Comparison of ENCODE assay signal across 1 cellular context in the genomic region with DNA sequence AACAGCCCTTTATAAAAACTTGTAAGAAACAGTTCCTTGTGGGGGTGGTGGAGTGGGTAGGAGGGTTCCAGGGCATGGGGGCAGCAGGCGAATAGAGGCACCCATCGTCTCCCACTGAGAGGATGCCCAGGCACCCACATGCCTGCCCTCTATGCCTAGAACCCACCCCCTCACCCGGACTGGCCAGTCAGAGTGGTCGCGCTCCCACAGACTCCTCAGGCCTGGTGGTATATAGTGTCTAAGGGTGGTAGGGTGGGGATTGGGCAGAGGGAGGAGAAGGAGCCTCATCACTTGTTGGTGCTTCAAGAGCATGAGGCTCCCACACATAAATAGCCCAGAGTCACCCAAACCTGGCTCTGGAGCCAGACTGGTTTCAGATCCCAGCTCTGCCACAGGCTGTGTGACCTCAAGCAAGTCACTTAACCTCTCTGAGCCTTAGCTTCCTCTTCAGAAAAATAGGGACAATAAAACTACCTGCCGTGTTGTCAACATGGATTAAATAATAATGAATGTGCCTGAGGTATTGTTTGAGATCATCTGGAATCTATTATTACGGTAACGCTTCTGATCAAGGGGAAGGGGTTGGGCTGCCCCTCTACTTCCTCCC.
TF ChIP-seq lines count a peak whose summit lies in the region.

No MANE protein-coding gene starts in this region.

TF ChIP-seq in K562, 482 proteins besides CTCF, POLR2A, EP300 and RAD21 (continued from another document):
- TF ChIP-seq ZNF41 (CRISPR knock-in tag; conservative IDR thresholded peaks at IDR 0.05): no peak
- TF ChIP-seq, protein P1, sequence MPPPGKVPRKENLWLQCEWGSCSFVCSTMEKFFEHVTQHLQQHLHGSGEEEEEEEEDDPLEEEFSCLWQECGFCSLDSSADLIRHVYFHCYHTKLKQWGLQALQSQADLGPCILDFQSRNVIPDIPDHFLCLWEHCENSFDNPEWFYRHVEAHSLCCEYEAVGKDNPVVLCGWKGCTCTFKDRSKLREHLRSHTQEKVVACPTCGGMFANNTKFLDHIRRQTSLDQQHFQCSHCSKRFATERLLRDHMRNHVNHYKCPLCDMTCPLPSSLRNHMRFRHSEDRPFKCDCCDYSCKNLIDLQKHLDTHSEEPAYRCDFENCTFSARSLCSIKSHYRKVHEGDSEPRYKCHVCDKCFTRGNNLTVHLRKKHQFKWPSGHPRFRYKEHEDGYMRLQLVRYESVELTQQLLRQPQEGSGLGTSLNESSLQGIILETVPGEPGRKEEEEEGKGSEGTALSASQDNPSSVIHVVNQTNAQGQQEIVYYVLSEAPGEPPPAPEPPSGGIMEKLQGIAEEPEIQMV (tag; conservative IDR thresholded peaks at IDR 0.05; ENCODE audit: low read depth): no peak
- TF ChIP-seq, protein P2, sequence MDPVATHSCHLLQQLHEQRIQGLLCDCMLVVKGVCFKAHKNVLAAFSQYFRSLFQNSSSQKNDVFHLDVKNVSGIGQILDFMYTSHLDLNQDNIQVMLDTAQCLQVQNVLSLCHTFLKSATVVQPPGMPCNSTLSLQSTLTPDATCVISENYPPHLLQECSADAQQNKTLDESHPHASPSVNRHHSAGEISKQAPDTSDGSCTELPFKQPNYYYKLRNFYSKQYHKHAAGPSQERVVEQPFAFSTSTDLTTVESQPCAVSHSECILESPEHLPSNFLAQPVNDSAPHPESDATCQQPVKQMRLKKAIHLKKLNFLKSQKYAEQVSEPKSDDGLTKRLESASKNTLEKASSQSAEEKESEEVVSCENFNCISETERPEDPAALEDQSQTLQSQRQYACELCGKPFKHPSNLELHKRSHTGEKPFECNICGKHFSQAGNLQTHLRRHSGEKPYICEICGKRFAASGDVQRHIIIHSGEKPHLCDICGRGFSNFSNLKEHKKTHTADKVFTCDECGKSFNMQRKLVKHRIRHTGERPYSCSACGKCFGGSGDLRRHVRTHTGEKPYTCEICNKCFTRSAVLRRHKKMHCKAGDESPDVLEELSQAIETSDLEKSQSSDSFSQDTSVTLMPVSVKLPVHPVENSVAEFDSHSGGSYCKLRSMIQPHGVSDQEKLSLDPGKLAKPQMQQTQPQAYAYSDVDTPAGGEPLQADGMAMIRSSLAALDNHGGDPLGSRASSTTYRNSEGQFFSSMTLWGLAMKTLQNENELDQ (CRISPR knock-in tag; IDR thresholded peaks at IDR 0.05; ENCODE audit: borderline replicate concordance): no peak
- TF ChIP-seq SPI1 (IDR thresholded peaks at IDR 0.05; ENCODE audit: borderline replicate concordance, low read depth, low read length): no peak
- no peak for TF ChIP-seq TCF3 (CRISPR knock-in tag; IDR thresholded peaks at IDR 0.05)
- no peak for TF ChIP-seq MCM3 (IDR thresholded peaks at IDR 0.05)
- TF ChIP-seq, protein P3, sequence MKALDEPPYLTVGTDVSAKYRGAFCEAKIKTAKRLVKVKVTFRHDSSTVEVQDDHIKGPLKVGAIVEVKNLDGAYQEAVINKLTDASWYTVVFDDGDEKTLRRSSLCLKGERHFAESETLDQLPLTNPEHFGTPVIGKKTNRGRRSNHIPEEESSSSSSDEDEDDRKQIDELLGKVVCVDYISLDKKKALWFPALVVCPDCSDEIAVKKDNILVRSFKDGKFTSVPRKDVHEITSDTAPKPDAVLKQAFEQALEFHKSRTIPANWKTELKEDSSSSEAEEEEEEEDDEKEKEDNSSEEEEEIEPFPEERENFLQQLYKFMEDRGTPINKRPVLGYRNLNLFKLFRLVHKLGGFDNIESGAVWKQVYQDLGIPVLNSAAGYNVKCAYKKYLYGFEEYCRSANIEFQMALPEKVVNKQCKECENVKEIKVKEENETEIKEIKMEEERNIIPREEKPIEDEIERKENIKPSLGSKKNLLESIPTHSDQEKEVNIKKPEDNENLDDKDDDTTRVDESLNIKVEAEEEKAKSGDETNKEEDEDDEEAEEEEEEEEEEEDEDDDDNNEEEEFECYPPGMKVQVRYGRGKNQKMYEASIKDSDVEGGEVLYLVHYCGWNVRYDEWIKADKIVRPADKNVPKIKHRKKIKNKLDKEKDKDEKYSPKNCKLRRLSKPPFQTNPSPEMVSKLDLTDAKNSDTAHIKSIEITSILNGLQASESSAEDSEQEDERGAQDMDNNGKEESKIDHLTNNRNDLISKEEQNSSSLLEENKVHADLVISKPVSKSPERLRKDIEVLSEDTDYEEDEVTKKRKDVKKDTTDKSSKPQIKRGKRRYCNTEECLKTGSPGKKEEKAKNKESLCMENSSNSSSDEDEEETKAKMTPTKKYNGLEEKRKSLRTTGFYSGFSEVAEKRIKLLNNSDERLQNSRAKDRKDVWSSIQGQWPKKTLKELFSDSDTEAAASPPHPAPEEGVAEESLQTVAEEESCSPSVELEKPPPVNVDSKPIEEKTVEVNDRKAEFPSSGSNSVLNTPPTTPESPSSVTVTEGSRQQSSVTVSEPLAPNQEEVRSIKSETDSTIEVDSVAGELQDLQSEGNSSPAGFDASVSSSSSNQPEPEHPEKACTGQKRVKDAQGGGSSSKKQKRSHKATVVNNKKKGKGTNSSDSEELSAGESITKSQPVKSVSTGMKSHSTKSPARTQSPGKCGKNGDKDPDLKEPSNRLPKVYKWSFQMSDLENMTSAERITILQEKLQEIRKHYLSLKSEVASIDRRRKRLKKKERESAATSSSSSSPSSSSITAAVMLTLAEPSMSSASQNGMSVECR (CRISPR knock-in tag; IDR thresholded peaks at IDR 0.05): no peak
- no peak for TF ChIP-seq CREM (IDR thresholded peaks at IDR 0.05; ENCODE audit: low read depth)
- TF ChIP-seq NFYB (IDR thresholded peaks at IDR 0.05; ENCODE audit: extremely low read depth, insufficient read length): no peak
- TF ChIP-seq ZNF431 (CRISPR knock-in tag; IDR thresholded peaks at IDR 0.05): no peak
- TF ChIP-seq NFE2 (IDR thresholded peaks at IDR 0.05; ENCODE audit: low read depth): no peak
- no peak for TF ChIP-seq MBD2 (IDR thresholded peaks at IDR 0.05; ENCODE audit: borderline replicate concordance, low read depth)
- TF ChIP-seq KHSRP (IDR thresholded peaks at IDR 0.05): no peak
